Comparison of ENCODE assay signal across 39 cellular contexts in the genomic region with DNA sequence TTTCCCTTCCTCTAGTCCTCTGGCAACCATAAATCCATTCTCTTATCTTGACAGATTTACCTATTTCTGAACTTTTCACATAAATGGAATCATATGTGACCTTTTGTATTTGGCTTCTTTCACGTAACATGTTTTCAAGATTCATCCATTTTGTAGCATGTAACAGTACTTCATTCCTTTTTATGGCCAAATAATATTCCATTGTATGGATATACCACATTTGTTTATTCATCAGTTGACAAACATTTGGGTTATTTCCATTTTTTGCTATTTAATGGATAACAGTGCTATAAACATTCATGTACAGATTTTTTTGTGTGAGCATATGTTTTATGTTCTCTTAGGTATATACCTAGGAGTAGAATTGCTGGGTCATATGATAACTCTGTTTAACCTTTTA.
"Had no signal": no experiment of that assay in that cellular context is flagged by ENCODE, and none has a peak within 500 bp of the region (broad histone marks: within the 10 kb centered on the region; RNA-seq: fewer than 3 reads in every experiment).

No MANE protein-coding gene starts in this region.

- ATAC-seq: activated naive CD8-positive, alpha-beta T cell treated with anti-CD3 and anti-CD28 coated beads, Interleukin-2, amount 50 U/mL, for 24 hours; activated T-cell treated with anti-CD3 and anti-CD28 coated beads, Interleukin-2, amount 50 U/mL, for 4 hours; activated T-cell treated with anti-CD3 and anti-CD28 coated beads, Interleukin-2, amount 50 U/mL, for 72 hours; activated T-helper 17 cell treated with anti-CD3 and anti-CD28 coated beads, Interleukin-2, amount 50 U/mL, for 72 hours; body of pancreas had no signal

- H3K36me3 ChIP-seq: colonic mucosa had no signal

- H3K4me1 ChIP-seq: adrenal gland, ascending aorta, body of pancreas, breast epithelium, colonic mucosa had no signal

- H3K27ac ChIP-seq: adrenal gland, ascending aorta, body of pancreas, brain microvascular endothelial cell, breast epithelium, cardiac muscle cell, colonic mucosa had no signal

- H3K27me3 Mint-ChIP-seq: activated naive CD4-positive, alpha-beta T cell treated with anti-CD3 and anti-CD28 coated beads, Interleukin-2, amount 10 ng/mL, durations not matched to agents 7 days and 5 days; activated naive CD8-positive, alpha-beta T cell; activated naive CD8-positive, alpha-beta T cell treated with anti-CD3 and anti-CD28 coated beads for 36 hours; activated naive CD8-positive, alpha-beta T cell treated with anti-CD3 and anti-CD28 coated beads, Interleukin-2, amount 10 ng/mL, durations not matched to agents 7 days and 5 days; activated naive CD8-positive, alpha-beta T cell treated with anti-CD3 and anti-CD28 coated beads, Interleukin-2, amount 50 U/mL, for 24 hours; activated T-cell treated with anti-CD3 and anti-CD28 coated beads, Interleukin-2, amount 50 U/mL, for 24 hours; activated T-helper 17 cell treated with anti-CD3 and anti-CD28 coated beads, Interleukin-2, amount 50 U/mL, for 72 hours; brain; central memory CD8-positive, alpha-beta T cell had no signal

- H3K4me3 Mint-ChIP-seq: activated naive CD4-positive, alpha-beta T cell treated with anti-CD3 and anti-CD28 coated beads for 36 hours; activated naive CD4-positive, alpha-beta T cell treated with anti-CD3 and anti-CD28 coated beads, Interleukin-2, amount 10 ng/mL, durations not matched to agents 7 days and 5 days; activated naive CD8-positive, alpha-beta T cell; activated naive CD8-positive, alpha-beta T cell treated with anti-CD3 and anti-CD28 coated beads for 36 hours; activated naive CD8-positive, alpha-beta T cell treated with anti-CD3 and anti-CD28 coated beads, Interleukin-2, amount 10 ng/mL, durations not matched to agents 7 days and 5 days; activated naive CD8-positive, alpha-beta T cell treated with anti-CD3 and anti-CD28 coated beads, Interleukin-2, amount 50 U/mL, for 24 hours; activated T-cell treated with anti-CD3 and anti-CD28 coated beads, Interleukin-2, amount 50 U/mL, for 24 hours; activated T-cell treated with anti-CD3 and anti-CD28 coated beads, Interleukin-2, amount 50 U/mL, for 4 hours; activated T-cell treated with anti-CD3 and anti-CD28 coated beads, Interleukin-2, amount 50 U/mL, for 72 hours; activated T-helper 1 cell treated with anti-CD3 and anti-CD28 coated beads, Interleukin-12 subunit alpha, Interleukin-12 subunit beta, Interleukin-2, Interleukin-4 antibody, amounts not matched to agents 30 ng/mL and 10 ng/mL and 1 ng/mL, durations not matched to agents 14 hours and 24 hours and 36 hours; activated T-helper 17 cell treated with anti-CD3 and anti-CD28 coated beads, Interleukin-2, amount 50 U/mL, for 72 hours; brain; central memory CD8-positive, alpha-beta T cell had no signal

- H3K4me3 ChIP-seq: adrenal gland, ascending aorta, body of pancreas, breast epithelium, cardiac muscle cell, colonic mucosa had no signal

- DNase-seq: activated effector memory CD4-positive, alpha-beta T cell treated with anti-CD3 and anti-CD28 coated beads, Interleukin-2, amount 50 U/mL, for 16 hours; activated effector memory CD4-positive, alpha-beta T cell treated with Interleukin-2 at 50 U/mL for 16 hours; activated gamma-delta T cell; activated gamma-delta T cell treated with Interleukin-2 at 50 U/mL for 16 hours; activated naive CD4-positive, alpha-beta T cell; activated naive CD4-positive, alpha-beta T cell treated with anti-CD3 and anti-CD28 coated beads for 36 hours; activated naive CD4-positive, alpha-beta T cell treated with anti-CD3 and anti-CD28 coated beads, Interleukin-2, amount 10 ng/mL, durations not matched to agents 7 days and 5 days; activated naive CD4-positive, alpha-beta T cell treated with anti-CD3 and anti-CD28 coated beads, Interleukin-2, amount 50 U/mL, for 16 hours; activated naive CD4-positive, alpha-beta T cell treated with Interleukin-2 at 50 U/mL for 16 hours; activated naive CD8-positive, alpha-beta T cell treated with anti-CD3 and anti-CD28 coated beads for 36 hours; activated naive CD8-positive, alpha-beta T cell treated with anti-CD3 and anti-CD28 coated beads, Interleukin-2, amount 10 ng/mL, durations not matched to agents 7 days and 5 days; activated naive CD8-positive, alpha-beta T cell treated with anti-CD3 and anti-CD28 coated beads, Interleukin-2, amount 50 U/mL, for 24 hours; activated T-cell treated with anti-CD3 and anti-CD28 coated beads, Interleukin-2, amount 50 U/mL, for 24 hours; activated T-cell treated with anti-CD3 and anti-CD28 coated beads, Interleukin-2, amount 50 U/mL, for 4 hours; activated T-cell treated with anti-CD3 and anti-CD28 coated beads, Interleukin-2, amount 50 U/mL, for 48 hours; activated T-cell treated with anti-CD3 and anti-CD28 coated beads, Interleukin-2, amount 50 U/mL, for 72 hours; adrenal gland; amniotic stem cell; amygdala; anterior cingulate cortex; aorta; body of pancreas; brain microvascular endothelial cell; caudate nucleus; central memory CD4-positive, alpha-beta T cell; cerebellar nuclear complex; colonic mucosa had no signal

- H3K9me3 ChIP-seq: ascending aorta, body of pancreas, breast epithelium, colonic mucosa had no signal

- H3K27me3 ChIP-seq: adrenal gland, ascending aorta, body of pancreas, brain microvascular endothelial cell, breast epithelium, cardiac muscle cell, colonic mucosa had no signal

- H3K27ac Mint-ChIP-seq: activated naive CD4-positive, alpha-beta T cell treated with anti-CD3 and anti-CD28 coated beads for 36 hours; activated naive CD4-positive, alpha-beta T cell treated with anti-CD3 and anti-CD28 coated beads, Interleukin-2, amount 10 ng/mL, durations not matched to agents 7 days and 5 days; activated naive CD8-positive, alpha-beta T cell; activated naive CD8-positive, alpha-beta T cell treated with anti-CD3 and anti-CD28 coated beads for 36 hours; activated naive CD8-positive, alpha-beta T cell treated with anti-CD3 and anti-CD28 coated beads, Interleukin-2, amount 10 ng/mL, durations not matched to agents 7 days and 5 days; activated naive CD8-positive, alpha-beta T cell treated with anti-CD3 and anti-CD28 coated beads, Interleukin-2, amount 50 U/mL, for 24 hours; activated T-cell treated with anti-CD3 and anti-CD28 coated beads, Interleukin-2, amount 50 U/mL, for 24 hours; activated T-cell treated with anti-CD3 and anti-CD28 coated beads, Interleukin-2, amount 50 U/mL, for 72 hours; activated T-helper 1 cell treated with anti-CD3 and anti-CD28 coated beads, Interleukin-12 subunit alpha, Interleukin-12 subunit beta, Interleukin-2, Interleukin-4 antibody, amounts not matched to agents 30 ng/mL and 10 ng/mL and 1 ng/mL, durations not matched to agents 14 hours and 24 hours and 36 hours; activated T-helper 17 cell treated with anti-CD3 and anti-CD28 coated beads, Interleukin-2, amount 50 U/mL, for 72 hours; activated T-helper 2 cell treated with anti-CD3 and anti-CD28 coated beads, Interferon-gamma antibody, Interleukin-2, Interleukin-4, amounts not matched to agents 10 μg/mL and 5 μg/mL and 100 μg/mL, durations not matched to agents 14 hours and 24 hours and 36 hours; brain had no signal

- H3K4me1 Mint-ChIP-seq: activated T-helper 17 cell treated with anti-CD3 and anti-CD28 coated beads, Interleukin-2, amount 50 U/mL, for 72 hours; brain had no signal

- H3K9me3 Mint-ChIP-seq: activated naive CD4-positive, alpha-beta T cell treated with anti-CD3 and anti-CD28 coated beads for 36 hours; activated naive CD8-positive, alpha-beta T cell treated with anti-CD3 and anti-CD28 coated beads, Interleukin-2, amount 50 U/mL, for 24 hours; central memory CD8-positive, alpha-beta T cell had no signal

- FAIRE-seq: astrocyte, bronchial epithelial cell, colon had no signal
